Comparison of ENCODE assay signal across 12 cellular contexts in genomic region chr17:4901108-4901647, GRCh38. TPM values are rescaled to one million over a fixed set of nuclear protein-coding genes. Genes with fewer than 3 reads are reported as not detected.
DNase-seq lines count a peak whose midpoint lies in the region; ATAC-seq and TF ChIP-seq lines count a peak whose summit lies in the region.
"Had no signal": no experiment of that assay in that cellular context is flagged by ENCODE, and none has a peak within 500 bp of the region (broad histone marks: within the 10 kb centered on the region; RNA-seq: fewer than 3 reads in every experiment).

No MANE protein-coding gene starts in this region.

- H3K4me3 Mint-ChIP-seq in activated CD4-positive, alpha-beta T cell treated with anti-CD3 and anti-CD28 coated beads, Interleukin-2, amount 10 ng/mL, durations not matched to agents 7 days and 5 days, result peak overlapping the region; percentile 58
- H3K4me3 Mint-ChIP-seq in activated CD4-positive, alpha-beta memory T cell treated with anti-CD3 and anti-CD28 coated beads, Interleukin-2, amount 10 ng/mL, durations not matched to agents 7 days and 5 days, result peak overlapping the region; percentile 56
- peak overlapping the region; percentile 91 to 97 for H3K4me3 Mint-ChIP-seq in stimulated activated naive CD8-positive, alpha-beta T cell treated with anti-CD3 and anti-CD28 coated beads, Interleukin-15, amount 100 ng/mL, for 72 hours

- 73 to 78% methylated on average over 14 to 26 of the region's 37 CpGs for WGBS in esophagus squamous epithelium, 2 donors

- CTCF ChIA-PET in activated CD4-positive, alpha-beta T cell treated with anti-CD3 and anti-CD28 coated beads, Interleukin-2, amount 10 ng/mL, durations not matched to agents 7 days and 5 days (lab: Charles Lee), result interaction anchor here (0.6 to 2.7 kb wide), 2 partner anchors 39 to 153 kb away, joined by 3 to 8 read pairs; partner anchors contain the start of genes RNF167 and SLC25A11
- CTCF ChIA-PET in activated CD4-positive, alpha-beta memory T cell treated with anti-CD3 and anti-CD28 coated beads, Interleukin-2, amount 10 ng/mL, durations not matched to agents 7 days and 5 days (lab: Charles Lee), result interaction anchor here (2.7 kb wide), 1 partner anchor 111 kb away, joined by 8 read pairs; no protein-coding TSS in a partner anchor

- H3K9me3 Mint-ChIP-seq in activated CD4-positive, alpha-beta T cell treated with anti-CD3 and anti-CD28 coated beads, Interleukin-2, amount 10 ng/mL, durations not matched to agents 7 days and 5 days, result no peaks in the 10 kb centered on the region
- H3K9me3 Mint-ChIP-seq in activated CD4-positive, alpha-beta memory T cell treated with anti-CD3 and anti-CD28 coated beads, Interleukin-2, amount 10 ng/mL, durations not matched to agents 7 days and 5 days, result no peaks in the 10 kb centered on the region
- H3K9me3 Mint-ChIP-seq in stimulated activated naive CD8-positive, alpha-beta T cell treated with anti-CD3 and anti-CD28 coated beads, Interleukin-15, amount 100 ng/mL, for 72 hours, result no peaks in the 10 kb centered on the region

- no peak for TF ChIP-seq POLR2A in esophagus squamous epithelium (IDR thresholded peaks at IDR 0.05)

- H3K27me3 ChIP-seq in esophagus squamous epithelium, result peaks cover 0 to 25% (median 0%) of the 10 kb centered on the region in 4 donors
- H3K27me3 ChIP-seq: pancreas had no signal

- POLR2A ChIA-PET in activated CD4-positive, alpha-beta T cell treated with anti-CD3 and anti-CD28 coated beads, Interleukin-2, amount 10 ng/mL, durations not matched to agents 7 days and 5 days (lab: Charles Lee), result interaction anchor here (0.6 kb wide), 1 partner anchor 201 kb away, joined by 4 read pairs; no protein-coding TSS in a partner anchor
- POLR2A ChIA-PET in activated CD4-positive, alpha-beta memory T cell treated with anti-CD3 and anti-CD28 coated beads, Interleukin-2, amount 10 ng/mL, durations not matched to agents 7 days and 5 days (lab: Charles Lee), result interaction anchor here (1.0 to 1.9 kb wide), 2 partner anchors 38 to 66 kb away, joined by 4 to 6 read pairs; partner anchors contain the start of genes RNF167, SLC25A11 and SPAG7

- peaks cover 40% of the 10 kb centered on the region for H3K4me1 Mint-ChIP-seq in activated CD4-positive, alpha-beta T cell treated with anti-CD3 and anti-CD28 coated beads, Interleukin-2, amount 10 ng/mL, durations not matched to agents 7 days and 5 days
- H3K4me1 Mint-ChIP-seq in activated CD4-positive, alpha-beta memory T cell treated with anti-CD3 and anti-CD28 coated beads, Interleukin-2, amount 10 ng/mL, durations not matched to agents 7 days and 5 days, result peaks cover 38% of the 10 kb centered on the region
- peaks cover 55% of the 10 kb centered on the region for H3K4me1 Mint-ChIP-seq in stimulated activated naive CD8-positive, alpha-beta T cell treated with anti-CD3 and anti-CD28 coated beads, Interleukin-15, amount 100 ng/mL, for 72 hours

- H3K36me3 Mint-ChIP-seq in activated CD4-positive, alpha-beta T cell treated with anti-CD3 and anti-CD28 coated beads, Interleukin-2, amount 10 ng/mL, durations not matched to agents 7 days and 5 days (ENCODE audit: low read depth), result peaks cover 7% of the 10 kb centered on the region
- H3K36me3 Mint-ChIP-seq in activated CD4-positive, alpha-beta memory T cell treated with anti-CD3 and anti-CD28 coated beads, Interleukin-2, amount 10 ng/mL, durations not matched to agents 7 days and 5 days (ENCODE audit: low read depth), result peaks cover 4% of the 10 kb centered on the region

- H3K27me3 Mint-ChIP-seq in activated CD4-positive, alpha-beta T cell treated with anti-CD3 and anti-CD28 coated beads, Interleukin-2, amount 10 ng/mL, durations not matched to agents 7 days and 5 days, result peaks cover 20% of the 10 kb centered on the region
- H3K27me3 Mint-ChIP-seq in activated CD4-positive, alpha-beta memory T cell treated with anti-CD3 and anti-CD28 coated beads, Interleukin-2, amount 10 ng/mL, durations not matched to agents 7 days and 5 days, result peaks cover 10% of the 10 kb centered on the region
- no peaks in the 10 kb centered on the region for H3K27me3 Mint-ChIP-seq in stimulated activated naive CD8-positive, alpha-beta T cell treated with anti-CD3 and anti-CD28 coated beads, Interleukin-15, amount 100 ng/mL, for 72 hours

- intact Hi-C loops in esophagus squamous epithelium (cut with DNase I), result loop anchor here (10.0 kb wide), 1 partner anchor 164 kb away; no protein-coding TSS in a partner anchor

- no peak for ATAC-seq in stimulated activated naive CD8-positive, alpha-beta T cell treated with anti-CD3 and anti-CD28 coated beads, Interleukin-15, amount 100 ng/mL, for 72 hours

- no peak for DNase-seq in activated CD4-positive, alpha-beta T cell treated with anti-CD3 and anti-CD28 coated beads, Interleukin-2, amount 10 ng/mL, durations not matched to agents 7 days and 5 days
- DNase-seq in activated CD4-positive, alpha-beta T cell treated with anti-CD3 and anti-CD28 coated beads for 1 hour, result no peak
- no peak for DNase-seq in activated CD4-positive, alpha-beta memory T cell treated with anti-CD3 and anti-CD28 coated beads, Interleukin-2, amount 10 ng/mL, durations not matched to agents 7 days and 5 days
- no peak for DNase-seq in esophagus squamous epithelium (lab: John Stamatoyannopoulos, UW)
- no peak for DNase-seq in stimulated activated naive CD8-positive, alpha-beta T cell treated with anti-CD3 and anti-CD28 coated beads, Interleukin-15, amount 100 ng/mL, for 72 hours
- no peak for DNase-seq in H4 (ENCODE audit: low spot score)
- DNase-seq in NCI-H1092 treated with DMSO at 0.1 percent for 48 hours (lab: John Stamatoyannopoulos, UW), result no peak
- no peak for DNase-seq in NCI-H1930 (lab: John Stamatoyannopoulos, UW)
- DNase-seq: ACHN; NK-92 treated with Interleukin-12 subunit alpha and Interleukin-12 subunit beta, amount 100 ng/mL, for 24 hours; T1000 had no signal

- H3K36me3 ChIP-seq in esophagus squamous epithelium, result peaks cover 6 to 24% (median 11%) of the 10 kb centered on the region in 3 donors
- H3K36me3 ChIP-seq: pancreas had no signal

- no peaks in the 10 kb centered on the region for H3K9me3 ChIP-seq in esophagus squamous epithelium
- H3K9me3 ChIP-seq: pancreas had no signal

- H3K4me3 ChIP-seq in esophagus squamous epithelium, result peak overlapping the region in 3 of 4 donors; percentile 8 to 74 (median 27)

- peak overlapping the region in 2 of 4 donors; percentile 38 to 46 for H3K27ac ChIP-seq in esophagus squamous epithelium

- TF ChIP-seq CTCF in esophagus squamous epithelium (IDR thresholded peaks at IDR 0.05), result no peak

- H3K27ac Mint-ChIP-seq in activated CD4-positive, alpha-beta T cell treated with anti-CD3 and anti-CD28 coated beads, Interleukin-2, amount 10 ng/mL, durations not matched to agents 7 days and 5 days, result peak overlapping the region; percentile 83
- H3K27ac Mint-ChIP-seq in activated CD4-positive, alpha-beta memory T cell treated with anti-CD3 and anti-CD28 coated beads, Interleukin-2, amount 10 ng/mL, durations not matched to agents 7 days and 5 days, result peak overlapping the region; percentile 47
- H3K27ac Mint-ChIP-seq in stimulated activated naive CD8-positive, alpha-beta T cell treated with anti-CD3 and anti-CD28 coated beads, Interleukin-15, amount 100 ng/mL, for 72 hours, result peak overlapping the region in 1 of 2 donors; percentile 80

- peaks cover 23 to 53% (median 33%) of the 10 kb centered on the region in 3 donors for H3K4me1 ChIP-seq in esophagus squamous epithelium

RNA-seq across cellular contexts. Expression of gene CHRNE, which starts 1.7 kb away (rescaled TPM):
- total RNA-seq in activated CD4-positive, alpha-beta T cell treated with anti-CD3 and anti-CD28 coated beads, Interleukin-2, amount 10 ng/mL, durations not matched to agents 7 days and 5 days, result under 1 TPM; 0.25 to 0.42 TPM
- under 1 TPM; 0.33 to 0.43 TPM for total RNA-seq in activated CD4-positive, alpha-beta memory T cell treated with anti-CD3 and anti-CD28 coated beads, Interleukin-2, amount 10 ng/mL, durations not matched to agents 7 days and 5 days
- total RNA-seq in esophagus squamous epithelium, result under 1 TPM in 1 of 4 donors, not detected in 3; 0.57 TPM
- 0.04 and 0.14 TPM in 2 replicates for total RNA-seq in H4 (2014; rRNA removed; shearing (Covaris generic))

RNA-seq across cellular contexts. Expression of gene C17orf107, which starts 1.8 kb away (rescaled TPM):
- under 1 TPM; 0.77 to 0.92 TPM for total RNA-seq in activated CD4-positive, alpha-beta T cell treated with anti-CD3 and anti-CD28 coated beads, Interleukin-2, amount 10 ng/mL, durations not matched to agents 7 days and 5 days
- under 1 TPM; 0.58 to 0.98 TPM for total RNA-seq in activated CD4-positive, alpha-beta memory T cell treated with anti-CD3 and anti-CD28 coated beads, Interleukin-2, amount 10 ng/mL, durations not matched to agents 7 days and 5 days
- 1 to 10 TPM in 1 of 4 donors, under 1 TPM in 3; 0.27 to 2.7 (median 0.92) TPM for total RNA-seq in esophagus squamous epithelium
- total RNA-seq in H4 (2014; rRNA removed; shearing (Covaris generic)), result 0.08 TPM in 1 of 2 replicates, not detected in the other

RNA-seq across cellular contexts. Expression of gene GP1BA, which starts 30.9 kb away (rescaled TPM):
- not detected for total RNA-seq in activated CD4-positive, alpha-beta T cell treated with anti-CD3 and anti-CD28 coated beads, Interleukin-2, amount 10 ng/mL, durations not matched to agents 7 days and 5 days
- total RNA-seq in activated CD4-positive, alpha-beta memory T cell treated with anti-CD3 and anti-CD28 coated beads, Interleukin-2, amount 10 ng/mL, durations not matched to agents 7 days and 5 days, result not detected
- not detected for total RNA-seq in esophagus squamous epithelium
- total RNA-seq in H4 (2014; rRNA removed; shearing (Covaris generic)), result not detected in 2 replicates

RNA-seq across cellular contexts. Expression of gene SLC25A11, which starts 38.7 kb away (rescaled TPM):
- total RNA-seq in activated CD4-positive, alpha-beta T cell treated with anti-CD3 and anti-CD28 coated beads, Interleukin-2, amount 10 ng/mL, durations not matched to agents 7 days and 5 days, result 10 to 100 TPM; 73.0 to 75.3 TPM
- total RNA-seq in activated CD4-positive, alpha-beta memory T cell treated with anti-CD3 and anti-CD28 coated beads, Interleukin-2, amount 10 ng/mL, durations not matched to agents 7 days and 5 days, result 10 to 100 TPM; 62.8 to 71.0 TPM
- total RNA-seq in esophagus squamous epithelium, result 10 to 100 TPM; 29.3 to 54.2 (median 42.2) TPM
- 64.1 and 70.8 TPM in 2 replicates for total RNA-seq in H4 (2014; rRNA removed; shearing (Covaris generic))

RNA-seq across cellular contexts. Expression of gene RNF167, which starts 38.9 kb away (rescaled TPM):
- total RNA-seq in activated CD4-positive, alpha-beta T cell treated with anti-CD3 and anti-CD28 coated beads, Interleukin-2, amount 10 ng/mL, durations not matched to agents 7 days and 5 days, result 100 to 1,000 TPM; 254 to 273 TPM
- total RNA-seq in activated CD4-positive, alpha-beta memory T cell treated with anti-CD3 and anti-CD28 coated beads, Interleukin-2, amount 10 ng/mL, durations not matched to agents 7 days and 5 days, result 100 to 1,000 TPM; 249 to 261 TPM
- 10 to 100 TPM; 42.3 to 57.4 (median 54.2) TPM for total RNA-seq in esophagus squamous epithelium
- 15.1 and 17.3 TPM in 2 replicates for total RNA-seq in H4 (2014; rRNA removed; shearing (Covaris generic))
